8 cellular contexts compared by ENCODE assay signal in genomic region chr4:41359836-41360213, GRCh38.
DNase-seq lines count a peak whose midpoint lies in the region; ATAC-seq and TF ChIP-seq lines count a peak whose summit lies in the region.

No MANE protein-coding gene starts in this region.

- H3K27me3 ChIP-seq in HCT116 (ENCODE audit: insufficient read depth, low read length) (no peaks in the 10 kb centered on the region), adrenal gland (no peaks in the 10 kb centered on the region), iPS-15b (ENCODE audit: control insufficient read depth, insufficient read depth, low read length) (peaks cover 58% of the 10 kb centered on the region), skeletal muscle satellite cell (ENCODE audit: control insufficient read depth, insufficient read depth, low read length) (peaks cover 19% of the 10 kb centered on the region)

- TF ChIP-seq RAD21 in HCT116 (IDR thresholded peaks at IDR 0.05; ENCODE audit: low read depth): no peak

- H2AFZ ChIP-seq in HCT116 (ENCODE audit: low read depth, low read length, poor library complexity, severe bottlenecking): peak overlapping the region; percentile 70

- H3K36me3 ChIP-seq in HCT116 (ENCODE audit: control insufficient read depth in 1 of 2, insufficient read depth in 2 of 2, low read length in 2 of 2): no peaks in the 10 kb centered on the region
- H3K36me3 ChIP-seq in adrenal gland (replicated peaks in 1 of 2): no peaks in the 10 kb centered on the region
- H3K36me3 ChIP-seq in iPS-15b (ENCODE audit: control insufficient read depth, insufficient read depth, low read length): no peaks in the 10 kb centered on the region
- H3K36me3 ChIP-seq in skeletal muscle satellite cell (ENCODE audit: insufficient read depth, low read length): no peaks in the 10 kb centered on the region

- peak overlapping the region; percentile 56 to 73 for H3K4me3 ChIP-seq in HCT116 (replicated peaks in 1 of 2; ENCODE audit: low read depth in 1 of 2, low read length in 2 of 2)
- H3K4me3 ChIP-seq in adrenal gland: peak overlapping the region in 3 of 4 donors; percentile 29 to 99 (median 75)
- peak overlapping the region; percentile 64 for H3K4me3 ChIP-seq in iPS-15b (ENCODE audit: low read depth, low read length)
- peak overlapping the region; percentile 78 for H3K4me3 ChIP-seq in skeletal muscle satellite cell (ENCODE audit: low read length)

- intact Hi-C loops in HCT116 (cut with micrococcal nuclease): no loop called here
- intact Hi-C loops in adrenal gland (cut with DNase I): loop anchor here in 1 of 2 donors (10.0 kb wide), 1 partner anchor 285 kb away; no protein-coding TSS in a partner anchor

- H3K79me2 ChIP-seq in HCT116 (ENCODE audit: insufficient read depth, low read length): no peaks in the 10 kb centered on the region

- WGBS in adrenal gland, 4 donors: 46 to 57% (median 49%) methylated on average over 11 of the region's 11 CpGs

- DNase-seq in HCT116 (ENCODE audit: low read depth, low spot score) (no peak), adrenal gland (peak in 1 of 7 donors; percentile 45), NCI-H82 (lab: John Stamatoyannopoulos, UW) (no peak), NCI-H2196 (lab: John Stamatoyannopoulos, UW; ENCODE audit: unreplicated experiment) (no peak), NCI-H524 (lab: John Stamatoyannopoulos, UW) (no peak)
- DNase-seq in activated effector memory CD4-positive, alpha-beta T cell treated with Interleukin-2 at 50 U/mL for 16 hours: no peak

- H3K9me3 ChIP-seq in HCT116 (ENCODE audit: control insufficient read depth in 1 of 2, insufficient read depth in 1 of 2, low read depth in 1 of 2, low read length in 2 of 2): no peaks in the 10 kb centered on the region
- H3K9me3 ChIP-seq in adrenal gland (replicated peaks in 1 of 3): no peaks in the 10 kb centered on the region
- no peaks in the 10 kb centered on the region for H3K9me3 ChIP-seq in iPS-15b (ENCODE audit: control insufficient read depth, insufficient read depth, low read length)
- no peaks in the 10 kb centered on the region for H3K9me3 ChIP-seq in skeletal muscle satellite cell (replicated peaks; ENCODE audit: low read length)

- H4K20me1 ChIP-seq in HCT116 (ENCODE audit: insufficient read depth): no peaks in the 10 kb centered on the region

- H3K27ac ChIP-seq in HCT116 (ENCODE audit: low read depth, low read length): peak overlapping the region; percentile 41; the same call in 1 of the 2 replicates
- peak overlapping the region in 1 of 5 donors; percentile 82 for H3K27ac ChIP-seq in adrenal gland

- TF ChIP-seq CTCF in HCT116 (IDR thresholded peaks at IDR 0.05 in 2 of 3, conservative IDR thresholded peaks at IDR 0.05 in 1 of 3; ENCODE audit: borderline replicate concordance in 1 of 3, insufficient read depth in 1 of 3, low read depth in 2 of 3, low read length in 2 of 3) (no peak), adrenal gland (IDR thresholded peaks at IDR 0.05) (no peak)

- CTCF ChIA-PET in HCT116 (lab: Charles Lee): no interaction called here

- H3K4me2 ChIP-seq in HCT116 (ENCODE audit: low read length): peak overlapping the region; percentile 88
- peak overlapping the region; percentile 96 for H3K4me2 ChIP-seq in skeletal muscle satellite cell (ENCODE audit: low read length)

- BruUV-seq in HCT116 (replicated peaks; lab: Mats Ljungman, UMichigan): no TSS peak

- H3K4me1 ChIP-seq in HCT116 (ENCODE audit: control insufficient read depth in 1 of 2, insufficient read depth in 2 of 2, low read length in 2 of 2) (peaks cover 8 to 26% of the 10 kb centered on the region in 2 experiments; a peak in 3 of 4 replicates), adrenal gland (replicated peaks in 1 of 2) (peaks cover 24 to 28% of the 10 kb centered on the region in 2 donors), iPS-15b (ENCODE audit: control insufficient read depth, insufficient read depth, low read length) (peaks cover 30% of the 10 kb centered on the region), skeletal muscle satellite cell (ENCODE audit: control insufficient read depth, insufficient read depth, low read length) (peaks cover 42% of the 10 kb centered on the region)

- no peak for ATAC-seq in HCT116

- H3K9ac ChIP-seq in HCT116 (ENCODE audit: low read length) (peak overlapping the region; percentile 58), iPS-15b (ENCODE audit: low read depth, low read length) (no peak overlapping the region), skeletal muscle satellite cell (ENCODE audit: low read depth, low read length) (peak overlapping the region; percentile 52)

- POLR2A ChIA-PET in HCT116 (lab: Charles Lee): interaction anchor here (0.8 kb wide), 1 partner anchor 554 kb away, joined by 3 read pairs; no protein-coding TSS in a partner anchor

- H3K9me2 ChIP-seq in HCT116 (ENCODE audit: insufficient read depth): no peaks in the 10 kb centered on the region

- TF ChIP-seq POLR2A in HCT116 (IDR thresholded peaks at IDR 0.05; ENCODE audit: borderline replicate concordance, extremely low read depth, insufficient read depth, insufficient read length) (no peak), adrenal gland (IDR thresholded peaks at IDR 0.05) (no peak)

- RAD21 ChIA-PET in HCT116 (lab: Charles Lee; ENCODE audit: low non-redundant PET in 1 of 2, low total read pairs in 2 of 2, uncharacterized antibody in 2 of 2, unreplicated experiment in 2 of 2): interaction anchor here in 1 of 2 experiments (0.6 kb wide), 1 partner anchor 303 kb away, joined by 4 read pairs; no protein-coding TSS in a partner anchor

TF ChIP-seq in HCT116, 20 proteins besides CTCF, POLR2A, EP300 and RAD21:
- TF ChIP-seq CEBPB (IDR thresholded peaks at IDR 0.05; ENCODE audit: low read depth): no peak
- TF ChIP-seq TCF7L2 (IDR thresholded peaks at IDR 0.05; ENCODE audit: borderline replicate concordance, extremely low read depth, insufficient read depth, insufficient read length): no peak
- no peak for TF ChIP-seq EZH2 (IDR thresholded peaks at IDR 0.05)
- TF ChIP-seq FOSL1 (IDR thresholded peaks at IDR 0.05; ENCODE audit: low read depth): no peak
- no peak for TF ChIP-seq SRF (IDR thresholded peaks at IDR 0.05; ENCODE audit: low read depth)
- no peak for TF ChIP-seq YY1 (IDR thresholded peaks at IDR 0.05; ENCODE audit: extremely low read depth, insufficient replicate concordance, low read depth, low read length)
- TF ChIP-seq MAX (IDR thresholded peaks at IDR 0.05): no peak
- no peak for TF ChIP-seq JUND (IDR thresholded peaks at IDR 0.05)
- TF ChIP-seq ELF1 (IDR thresholded peaks at IDR 0.05; ENCODE audit: borderline replicate concordance, low read depth): no peak
- TF ChIP-seq, protein P1, sequence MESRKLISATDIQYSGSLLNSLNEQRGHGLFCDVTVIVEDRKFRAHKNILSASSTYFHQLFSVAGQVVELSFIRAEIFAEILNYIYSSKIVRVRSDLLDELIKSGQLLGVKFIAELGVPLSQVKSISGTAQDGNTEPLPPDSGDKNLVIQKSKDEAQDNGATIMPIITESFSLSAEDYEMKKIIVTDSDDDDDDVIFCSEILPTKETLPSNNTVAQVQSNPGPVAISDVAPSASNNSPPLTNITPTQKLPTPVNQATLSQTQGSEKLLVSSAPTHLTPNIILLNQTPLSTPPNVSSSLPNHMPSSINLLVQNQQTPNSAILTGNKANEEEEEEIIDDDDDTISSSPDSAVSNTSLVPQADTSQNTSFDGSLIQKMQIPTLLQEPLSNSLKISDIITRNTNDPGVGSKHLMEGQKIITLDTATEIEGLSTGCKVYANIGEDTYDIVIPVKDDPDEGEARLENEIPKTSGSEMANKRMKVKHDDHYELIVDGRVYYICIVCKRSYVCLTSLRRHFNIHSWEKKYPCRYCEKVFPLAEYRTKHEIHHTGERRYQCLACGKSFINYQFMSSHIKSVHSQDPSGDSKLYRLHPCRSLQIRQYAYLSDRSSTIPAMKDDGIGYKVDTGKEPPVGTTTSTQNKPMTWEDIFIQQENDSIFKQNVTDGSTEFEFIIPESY (IDR thresholded peaks at IDR 0.05; ENCODE audit: extremely low read depth, insufficient replicate concordance, low read length): no peak
- no peak for TF ChIP-seq EGR1 (IDR thresholded peaks at IDR 0.05; ENCODE audit: low read depth)
- no peak for TF ChIP-seq POLR2AphosphoS5 (IDR thresholded peaks at IDR 0.05; ENCODE audit: low read depth, low read length)
- TF ChIP-seq EZH2phosphoT487 (IDR thresholded peaks at IDR 0.05; ENCODE audit: borderline replicate concordance): no peak
